ENCODE assay signal across 1 cellular context in genomic region chr10:63114031-63114814, GRCh38.
TF ChIP-seq lines count a peak whose summit lies in the region.

No MANE protein-coding gene starts in this region.

TF ChIP-seq in HepG2, 621 proteins besides CTCF, POLR2A, EP300 and RAD21 (continued from another document and continues in another):
- TF ChIP-seq TOPORS (CRISPR knock-in tag; IDR thresholded peaks at IDR 0.05) (no peak), STAG1 (CRISPR knock-in tag; IDR thresholded peaks at IDR 0.05) (no peak), KLF16 (CRISPR knock-in tag; IDR thresholded peaks at IDR 0.05) (peak in 1 of 2 experiments; percentile 89; a peak in 2 of 4 replicates), GLMP (CRISPR knock-in tag; IDR thresholded peaks at IDR 0.05; ENCODE audit: borderline replicate concordance) (no peak), ZNF766 (CRISPR knock-in tag; IDR thresholded peaks at IDR 0.05; ENCODE audit: borderline replicate concordance) (no peak), SUZ12 (IDR thresholded peaks at IDR 0.05; ENCODE audit: low read depth, low read length) (no peak), MAFF (IDR thresholded peaks at IDR 0.05; ENCODE audit: low read depth, low read length) (no peak), ZKSCAN1 (IDR thresholded peaks at IDR 0.05; ENCODE audit: low read length) (no peak), ZNF724P (CRISPR knock-in tag; IDR thresholded peaks at IDR 0.05; ENCODE audit: borderline replicate concordance) (no peak), CENPT (CRISPR knock-in tag; IDR thresholded peaks at IDR 0.05; ENCODE audit: low read depth) (no peak), ZNF619 (CRISPR knock-in tag; IDR thresholded peaks at IDR 0.05) (no peak), ZNF276 (CRISPR knock-in tag; IDR thresholded peaks at IDR 0.05; ENCODE audit: low read depth) (no peak), IRF1 (CRISPR knock-in tag; IDR thresholded peaks at IDR 0.05; ENCODE audit: low read depth) (no peak), NFE2 (CRISPR knock-in tag; IDR thresholded peaks at IDR 0.05) (no peak), ZBTB3 (CRISPR knock-in tag; IDR thresholded peaks at IDR 0.05; ENCODE audit: borderline replicate concordance, low read depth) (no peak), ZNF331 (CRISPR knock-in tag; IDR thresholded peaks at IDR 0.05) (peak; percentile 92; the same call in 1 of the 2 replicates), ZSCAN5A (CRISPR knock-in tag; IDR thresholded peaks at IDR 0.05; ENCODE audit: borderline replicate concordance) (no peak), CBX2 (IDR thresholded peaks at IDR 0.05; ENCODE audit: low read depth, low read length) (no peak), CBX2 (CRISPR knock-in tag; IDR thresholded peaks at IDR 0.05; ENCODE audit: low read depth) (no peak), FOXA3 (CRISPR knock-in tag; IDR thresholded peaks at IDR 0.05) (peak; percentile 96), KDM2A (CRISPR knock-in tag; IDR thresholded peaks at IDR 0.05; ENCODE audit: borderline replicate concordance, low read depth) (no peak), ARID4A (CRISPR knock-in tag; IDR thresholded peaks at IDR 0.05; ENCODE audit: borderline replicate concordance) (no peak; the same call in 1 of the 2 replicates), ZBED4 (CRISPR knock-in tag; IDR thresholded peaks at IDR 0.05; ENCODE audit: borderline replicate concordance) (no peak), ZZZ3 (CRISPR knock-in tag; IDR thresholded peaks at IDR 0.05; ENCODE audit: borderline replicate concordance) (no peak), ZNF768 (CRISPR knock-in tag; IDR thresholded peaks at IDR 0.05) (no peak), ZFP1 (CRISPR knock-in tag; IDR thresholded peaks at IDR 0.05) (peak; percentile 72; the same call in 1 of the 2 replicates), HHEX (CRISPR knock-in tag; IDR thresholded peaks at IDR 0.05) (no peak), SMC3 (IDR thresholded peaks at IDR 0.05; ENCODE audit: low read length) (peak; percentile 28; the same call in 1 of the 2 replicates), ZNF567 (CRISPR knock-in tag; IDR thresholded peaks at IDR 0.05; ENCODE audit: borderline replicate concordance) (no peak), BCL6 (CRISPR knock-in tag; IDR thresholded peaks at IDR 0.05) (peak; percentile 76), DNMT1 (CRISPR knock-in tag; IDR thresholded peaks at IDR 0.05) (no peak), EEA1 (CRISPR knock-in tag; IDR thresholded peaks at IDR 0.05; ENCODE audit: borderline replicate concordance) (no peak), ZFP41 (CRISPR knock-in tag; IDR thresholded peaks at IDR 0.05; ENCODE audit: borderline replicate concordance) (no peak), ZNF597 (CRISPR knock-in tag; IDR thresholded peaks at IDR 0.05) (no peak), HDAC1 (CRISPR knock-in tag; IDR thresholded peaks at IDR 0.05) (no peak), ELF4 (CRISPR knock-in tag; IDR thresholded peaks at IDR 0.05; ENCODE audit: borderline replicate concordance) (no peak), THRA (CRISPR knock-in tag; IDR thresholded peaks at IDR 0.05; ENCODE audit: borderline replicate concordance) (peak; percentile 72), CSRNP2 (CRISPR knock-in tag; conservative IDR thresholded peaks at IDR 0.05; ENCODE audit: low read depth) (no peak)
- TF ChIP-seq, protein P1, sequence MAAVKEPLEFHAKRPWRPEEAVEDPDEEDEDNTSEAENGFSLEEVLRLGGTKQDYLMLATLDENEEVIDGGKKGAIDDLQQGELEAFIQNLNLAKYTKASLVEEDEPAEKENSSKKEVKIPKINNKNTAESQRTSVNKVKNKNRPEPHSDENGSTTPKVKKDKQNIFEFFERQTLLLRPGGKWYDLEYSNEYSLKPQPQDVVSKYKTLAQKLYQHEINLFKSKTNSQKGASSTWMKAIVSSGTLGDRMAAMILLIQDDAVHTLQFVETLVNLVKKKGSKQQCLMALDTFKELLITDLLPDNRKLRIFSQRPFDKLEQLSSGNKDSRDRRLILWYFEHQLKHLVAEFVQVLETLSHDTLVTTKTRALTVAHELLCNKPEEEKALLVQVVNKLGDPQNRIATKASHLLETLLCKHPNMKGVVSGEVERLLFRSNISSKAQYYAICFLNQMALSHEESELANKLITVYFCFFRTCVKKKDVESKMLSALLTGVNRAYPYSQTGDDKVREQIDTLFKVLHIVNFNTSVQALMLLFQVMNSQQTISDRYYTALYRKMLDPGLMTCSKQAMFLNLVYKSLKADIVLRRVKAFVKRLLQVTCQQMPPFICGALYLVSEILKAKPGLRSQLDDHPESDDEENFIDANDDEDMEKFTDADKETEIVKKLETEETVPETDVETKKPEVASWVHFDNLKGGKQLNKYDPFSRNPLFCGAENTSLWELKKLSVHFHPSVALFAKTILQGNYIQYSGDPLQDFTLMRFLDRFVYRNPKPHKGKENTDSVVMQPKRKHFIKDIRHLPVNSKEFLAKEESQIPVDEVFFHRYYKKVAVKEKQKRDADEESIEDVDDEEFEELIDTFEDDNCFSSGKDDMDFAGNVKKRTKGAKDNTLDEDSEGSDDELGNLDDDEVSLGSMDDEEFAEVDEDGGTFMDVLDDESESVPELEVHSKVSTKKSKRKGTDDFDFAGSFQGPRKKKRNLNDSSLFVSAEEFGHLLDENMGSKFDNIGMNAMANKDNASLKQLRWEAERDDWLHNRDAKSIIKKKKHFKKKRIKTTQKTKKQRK (IDR thresholded peaks at IDR 0.05; ENCODE audit: low read length) = no peak
